Comparison of ENCODE assay signal across 10 cellular contexts in genomic region chr9:94656190-94656589, GRCh38. TPM values are rescaled to one million over a fixed set of nuclear protein-coding genes. Genes with fewer than 3 reads are reported as not detected.
DNase-seq lines count a peak whose midpoint lies in the region; ATAC-seq and TF ChIP-seq lines count a peak whose summit lies in the region.
"Had no signal": no experiment of that assay in that cellular context is flagged by ENCODE, and none has a peak within 500 bp of the region (broad histone marks: within the 10 kb centered on the region; RNA-seq: fewer than 3 reads in every experiment).

No MANE protein-coding gene starts in this region.

- TF ChIP-seq CTCF in AG10803 (conservative IDR thresholded peaks at IDR 0.05; ENCODE audit: low read length) (no peak), fibroblast of villous mesenchyme (IDR thresholded peaks at IDR 0.05; ENCODE audit: insufficient read depth, low read depth, low read length) (no peak), osteocyte (IDR thresholded peaks at IDR 0.05) (no peak)

- no peaks in the 10 kb centered on the region for H3K9me3 Mint-ChIP-seq in stimulated activated naive B cell treated with anti-CD40 and anti-IgM and Interleukin-4, amounts not matched to agents 10 μg/mL and 1 μg/mL and 100 μg/mL, for 72 hours
- H3K9me3 Mint-ChIP-seq in osteocyte (ENCODE audit: unreplicated experiment): no peaks in the 10 kb centered on the region

- DNase-seq in AG10803 (ENCODE audit: low read depth) (no peak), UCSD-AML1 (lab: John Stamatoyannopoulos, UW; ENCODE audit: unreplicated experiment) (peak; percentile 37), fibroblast of villous mesenchyme (ENCODE audit: low read depth) (peak; percentile 27), activated gamma-delta T cell (lab: John Stamatoyannopoulos, UW) (no peak), osteocyte (ENCODE audit: extremely low spot score, unreplicated experiment) (no peak)
- peak; percentile 73 for DNase-seq in stimulated activated naive B cell treated with anti-CD40 and anti-IgM and Interleukin-4, amounts not matched to agents 10 μg/mL and 1 μg/mL and 100 μg/mL, for 72 hours
- DNase-seq: right cardiac atrium had no signal

- ATAC-seq in GM19035 (IDR thresholded peaks at IDR 0.05; ENCODE audit: unreplicated experiment) (peak; percentile 99), HG03103 (IDR thresholded peaks at IDR 0.05; ENCODE audit: low read depth, unreplicated experiment) (peak; percentile 98)
- peak; percentile 100 for ATAC-seq in stimulated activated naive B cell treated with anti-CD40 and anti-IgM and Interleukin-4, amounts not matched to agents 10 μg/mL and 1 μg/mL and 100 μg/mL, for 72 hours (replicated peaks)

- H3K4me3 ChIP-seq in AG10803 (ENCODE audit: low read length): 0 out of 2 replicates have a peak overlapping the region, but pooled peaks have one; percentile 5
- H3K4me3 ChIP-seq in fibroblast of villous mesenchyme (ENCODE audit: low read depth, low read length): peak overlapping the region; percentile 24

- peaks cover 12 to 16% of the 10 kb centered on the region in 2 donors for H3K4me1 Mint-ChIP-seq in stimulated activated naive B cell treated with anti-CD40 and anti-IgM and Interleukin-4, amounts not matched to agents 10 μg/mL and 1 μg/mL and 100 μg/mL, for 72 hours
- peaks cover 3% of the 10 kb centered on the region for H3K4me1 Mint-ChIP-seq in osteocyte (ENCODE audit: unreplicated experiment)

- H3K27me3 Mint-ChIP-seq in stimulated activated naive B cell treated with anti-CD40 and anti-IgM and Interleukin-4, amounts not matched to agents 10 μg/mL and 1 μg/mL and 100 μg/mL, for 72 hours: peaks cover 0 to 3% of the 10 kb centered on the region in 2 donors
- H3K27me3 Mint-ChIP-seq in osteocyte (ENCODE audit: unreplicated experiment): peaks cover 11% of the 10 kb centered on the region

- H3K4me3 Mint-ChIP-seq in stimulated activated naive B cell treated with anti-CD40 and anti-IgM and Interleukin-4, amounts not matched to agents 10 μg/mL and 1 μg/mL and 100 μg/mL, for 72 hours: peak overlapping the region; percentile 83 to 85
- no peak overlapping the region for H3K4me3 Mint-ChIP-seq in osteocyte (ENCODE audit: unreplicated experiment)

- peak overlapping the region; percentile 95 for H3K27ac Mint-ChIP-seq in stimulated activated naive B cell treated with anti-CD40 and anti-IgM and Interleukin-4, amounts not matched to agents 10 μg/mL and 1 μg/mL and 100 μg/mL, for 72 hours
- no peak overlapping the region for H3K27ac Mint-ChIP-seq in osteocyte (ENCODE audit: unreplicated experiment)

- H3K36me3 Mint-ChIP-seq in stimulated activated naive B cell treated with anti-CD40 and anti-IgM and Interleukin-4, amounts not matched to agents 10 μg/mL and 1 μg/mL and 100 μg/mL, for 72 hours: no peaks in the 10 kb centered on the region
- H3K36me3 Mint-ChIP-seq in osteocyte (ENCODE audit: unreplicated experiment): no peaks in the 10 kb centered on the region

RNA-seq across cellular contexts. Expression of gene FBP1, which starts 16.9 kb away (rescaled TPM):
- total RNA-seq in fibroblast of villous mesenchyme (not detected in 2 replicates), osteocyte (not detected in 2 replicates)
- total RNA-seq: Daoy had no signal

Comparison
In these comparisons a context has a peak if more than half of its experiments do, and no peak if none do; other contexts are left out.
1. DNase-seq: peak in UCSD-AML1 (single experiment), fibroblast of villous mesenchyme (single experiment) and stimulated activated naive B cell treated with anti-CD40 and anti-IgM and Interleukin-4, amounts not matched to agents 10 μg/mL and 1 μg/mL and 100 μg/mL, for 72 hours (single experiment); none in AG10803 (single experiment), activated gamma-delta T cell (single experiment) and osteocyte (single experiment).
2. Peak in every context shown above with its lines, with median percentiles within 50 percentile points of each other: ATAC-seq.